ENCODE assay signal across 24 cellular contexts in the genomic region with DNA sequence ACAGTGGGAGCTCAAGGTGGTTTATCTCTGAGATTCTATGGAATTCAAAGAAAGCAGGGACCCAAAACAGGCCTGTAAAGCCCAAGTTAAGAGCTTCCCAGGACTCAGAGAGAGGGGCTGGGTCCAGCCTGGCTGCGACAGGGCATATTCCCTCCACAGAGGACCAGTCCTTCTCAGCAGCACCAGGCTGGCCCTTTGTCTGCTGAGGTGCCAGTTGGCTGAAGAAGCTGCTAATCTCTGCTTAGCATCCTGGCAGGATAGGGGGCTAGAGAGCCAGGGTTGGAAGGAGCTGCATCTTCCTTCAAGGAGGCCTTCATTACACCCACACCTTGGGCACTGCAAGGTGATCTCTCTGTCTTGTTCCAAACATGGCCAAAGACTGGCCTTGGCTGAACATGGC.
"Had no signal": no experiment of that assay in that cellular context is flagged by ENCODE, and none has a peak within 500 bp of the region (broad histone marks: within the 10 kb centered on the region; RNA-seq: fewer than 3 reads in every experiment).

No MANE protein-coding gene starts in this region.

- ATAC-seq: activated CD4-positive, alpha-beta T cell treated with anti-CD3 and anti-CD28 coated beads for 36 hours; activated CD8-positive, alpha-beta memory T cell treated with anti-CD3 and anti-CD28 coated beads, Interleukin-2, amount 10 ng/mL, durations not matched to agents 7 days and 5 days; activated CD8-positive, alpha-beta T cell treated with anti-CD3 and anti-CD28 coated beads, Interleukin-2, amount 10 ng/mL, durations not matched to agents 7 days and 5 days; activated naive CD4-positive, alpha-beta T cell treated with anti-CD3 and anti-CD28 coated beads, Interleukin-2, amount 50 U/mL, for 72 hours had no signal

- H3K4me1 ChIP-seq: ascending aorta, breast epithelium had no signal

- DNase-seq: activated CD4-positive, alpha-beta memory T cell treated with anti-CD3 and anti-CD28 coated beads for 36 hours; activated CD4-positive, alpha-beta T cell treated with anti-CD3 and anti-CD28 coated beads for 36 hours; activated CD4-positive, alpha-beta T cell treated with anti-CD3 and anti-CD28 coated beads, Interleukin-2, amount 10 ng/mL, durations not matched to agents 24 days and 14 days; activated CD4-positive, CD25-positive, alpha-beta regulatory T cell; activated CD4-positive, CD25-positive, alpha-beta regulatory T cell treated with anti-CD3 and anti-CD28 coated beads, Interleukin-2, amount 50 U/mL, for 72 hours; activated CD8-positive, alpha-beta memory T cell treated with anti-CD3 and anti-CD28 coated beads, Interleukin-2, amount 10 ng/mL, durations not matched to agents 7 days and 5 days; activated CD8-positive, alpha-beta memory T cell treated with anti-CD3 and anti-CD28 coated beads, Interleukin-2, amount 50 U/mL, for 4 hours; activated CD8-positive, alpha-beta T cell treated with anti-CD3 and anti-CD28 coated beads, Interleukin-2, amount 10 ng/mL, durations not matched to agents 7 days and 5 days; activated effector memory CD4-positive, alpha-beta T cell treated with anti-CD3 and anti-CD28 coated beads, Interleukin-2, amount 50 U/mL, for 16 hours; activated naive CD4-positive, alpha-beta T cell; activated naive CD4-positive, alpha-beta T cell treated with anti-CD3 and anti-CD28 coated beads, Interleukin-2, amount 10 ng/mL, durations not matched to agents 7 days and 5 days; activated naive CD8-positive, alpha-beta T cell treated with anti-CD3 and anti-CD28 coated beads, Interleukin-2, amount 10 ng/mL, durations not matched to agents 7 days and 5 days; activated T-cell treated with anti-CD3 and anti-CD28 coated beads, Interleukin-2, amount 50 U/mL, for 1 hour; activated T-cell treated with anti-CD3 and anti-CD28 coated beads, Interleukin-2, amount 50 U/mL, for 48 hours; dorsolateral prefrontal cortex; effector memory CD4-positive, alpha-beta T cell; erythroblast; esophagus squamous epithelium; foreskin melanocyte; T-helper 2 cell had no signal

- H3K27me3 ChIP-seq: ascending aorta, esophagus squamous epithelium had no signal

- H3K4me3 ChIP-seq: ascending aorta, breast epithelium, coronary artery, dorsolateral prefrontal cortex, esophagus squamous epithelium had no signal

- H3K27ac ChIP-seq: ascending aorta, breast epithelium, coronary artery, dorsolateral prefrontal cortex, esophagus squamous epithelium had no signal

- H3K36me3 ChIP-seq: ascending aorta, breast epithelium, esophagus squamous epithelium had no signal
